38 cellular contexts compared by ENCODE assay signal in genomic region chr10:92931597-92931996, GRCh38.
"Had no signal": no experiment of that assay in that cellular context is flagged by ENCODE, and none has a peak within 500 bp of the region (broad histone marks: within the 10 kb centered on the region; RNA-seq: fewer than 3 reads in every experiment).

No MANE protein-coding gene starts in this region.

- DNase-seq: activated B cell treated with CpG ODN at 0.5 μM for 24 hours; activated CD4-positive, alpha-beta memory T cell treated with anti-CD3 and anti-CD28 coated beads for 36 hours; activated CD4-positive, alpha-beta T cell treated with anti-CD3 and anti-CD28 coated beads for 4 hours; activated CD4-positive, alpha-beta T cell treated with anti-CD3 and anti-CD28 coated beads, Interleukin-2, amount 10 ng/mL, durations not matched to agents 24 days and 14 days; activated CD4-positive, alpha-beta T cell treated with anti-CD3 and anti-CD28 coated beads, Interleukin-2, amount 50 U/mL, for 1 hour; activated CD4-positive, alpha-beta T cell treated with anti-CD3 and anti-CD28 coated beads, Interleukin-2, amount 50 U/mL, for 4 hours; activated CD4-positive, CD25-positive, alpha-beta regulatory T cell treated with anti-CD3 and anti-CD28 coated beads, Interleukin-2, amount 50 U/mL, for 72 hours; activated CD8-positive, alpha-beta memory T cell treated with anti-CD3 and anti-CD28 coated beads, Interleukin-2, amount 50 U/mL, for 4 hours; activated CD8-positive, alpha-beta T cell treated with anti-CD3 and anti-CD28 coated beads for 36 hours; activated effector memory CD4-positive, alpha-beta T cell treated with anti-CD3 and anti-CD28 coated beads, Interleukin-2, amount 50 U/mL, for 16 hours; activated gamma-delta T cell treated with Interleukin-2 at 50 U/mL for 16 hours; activated naive CD4-positive, alpha-beta T cell; activated naive CD4-positive, alpha-beta T cell treated with anti-CD3 and anti-CD28 coated beads, Interleukin-2, amount 10 ng/mL, durations not matched to agents 7 days and 5 days; activated naive CD8-positive, alpha-beta T cell treated with anti-CD3 and anti-CD28 coated beads, Interleukin-2, amount 10 ng/mL, durations not matched to agents 7 days and 5 days; activated naive CD8-positive, alpha-beta T cell treated with anti-CD3 and anti-CD28 coated beads, Interleukin-2, amount 50 U/mL, for 24 hours; activated T-cell treated with anti-CD3 and anti-CD28 coated beads for 4 hours; activated T-cell treated with anti-CD3 and anti-CD28 coated beads, Interleukin-2, amount 50 U/mL, for 1 hour; activated T-cell treated with anti-CD3 and anti-CD28 coated beads, Interleukin-2, amount 50 U/mL, for 4 hours; activated T-cell treated with anti-CD3 and anti-CD28 coated beads, Interleukin-2, amount 50 U/mL, for 72 hours; amygdala; anterior cingulate cortex; caudate nucleus; cerebellar nuclear complex; colonic mucosa; T-helper 2 cell; T-helper 9 cell had no signal

- H3K27ac ChIP-seq: ascending aorta, cardiac muscle cell, colonic mucosa, VCaP had no signal

- H3K4me3 ChIP-seq: ascending aorta, cardiac muscle cell, colonic mucosa had no signal

- H3K27me3 ChIP-seq: ascending aorta, cardiac muscle cell, colonic mucosa had no signal

- H3K4me1 Mint-ChIP-seq: activated B cell treated with CpG ODN at 0.5 μM for 24 hours; activated CD4-positive, alpha-beta T cell treated with anti-CD3 and anti-CD28 coated beads, Interleukin-2, amount 10 ng/mL, durations not matched to agents 24 days and 14 days; activated naive CD4-positive, alpha-beta T cell treated with anti-CD3 and anti-CD28 coated beads, Interleukin-2, amount 10 ng/mL, durations not matched to agents 7 days and 5 days; activated naive CD4-positive, alpha-beta T cell treated with anti-CD3 and anti-CD28 coated beads, Interleukin-2, amount 50 U/mL, for 24 hours; activated naive CD8-positive, alpha-beta T cell treated with anti-CD3 and anti-CD28 coated beads, Interleukin-2, amount 10 ng/mL, durations not matched to agents 7 days and 5 days; activated naive CD8-positive, alpha-beta T cell treated with anti-CD3 and anti-CD28 coated beads, Interleukin-2, amount 50 U/mL, for 24 hours; activated T-helper 17 cell treated with anti-CD3 and anti-CD28 coated beads, Interleukin-2, amount 50 U/mL, for 72 hours; brain; central memory CD8-positive, alpha-beta T cell had no signal

- H3K27ac Mint-ChIP-seq: activated B cell treated with CpG ODN at 0.5 μM for 24 hours; activated CD4-positive, alpha-beta memory T cell treated with anti-CD3 and anti-CD28 coated beads for 36 hours; activated CD4-positive, alpha-beta T cell treated with anti-CD3 and anti-CD28 coated beads, Interleukin-2, amount 10 ng/mL, durations not matched to agents 24 days and 14 days; activated CD8-positive, alpha-beta T cell treated with anti-CD3 and anti-CD28 coated beads for 36 hours; activated naive CD4-positive, alpha-beta T cell treated with anti-CD3 and anti-CD28 coated beads, Interleukin-2, amount 10 ng/mL, durations not matched to agents 7 days and 5 days; activated naive CD4-positive, alpha-beta T cell treated with anti-CD3 and anti-CD28 coated beads, Interleukin-2, amount 50 U/mL, for 24 hours; activated naive CD8-positive, alpha-beta T cell; activated naive CD8-positive, alpha-beta T cell treated with anti-CD3 and anti-CD28 coated beads, Interleukin-2, amount 10 ng/mL, durations not matched to agents 7 days and 5 days; activated naive CD8-positive, alpha-beta T cell treated with anti-CD3 and anti-CD28 coated beads, Interleukin-2, amount 50 U/mL, for 24 hours; activated T-cell treated with anti-CD3 and anti-CD28 coated beads, Interleukin-2, amount 50 U/mL, for 72 hours; activated T-helper 1 cell treated with anti-CD3 and anti-CD28 coated beads, Interleukin-12 subunit alpha, Interleukin-12 subunit beta, Interleukin-2, Interleukin-4 antibody, amounts not matched to agents 30 ng/mL and 10 ng/mL and 1 ng/mL, durations not matched to agents 14 hours and 24 hours and 36 hours; activated T-helper 17 cell treated with anti-CD3 and anti-CD28 coated beads, Interleukin-2, amount 50 U/mL, for 72 hours; brain; T-helper 2 cell treated with Interferon-gamma antibody and Interleukin-4, amounts not matched to agents 5 μg/mL and 100 μg/mL, for 36 hours had no signal

- H3K4me1 ChIP-seq: ascending aorta, colonic mucosa had no signal

- H3K36me3 ChIP-seq: colonic mucosa had no signal

- H3K27me3 Mint-ChIP-seq: activated B cell treated with CpG ODN at 0.5 μM for 24 hours; activated CD4-positive, alpha-beta memory T cell treated with anti-CD3 and anti-CD28 coated beads for 36 hours; activated CD4-positive, alpha-beta T cell treated with anti-CD3 and anti-CD28 coated beads, Interleukin-2, amount 10 ng/mL, durations not matched to agents 24 days and 14 days; activated CD8-positive, alpha-beta T cell treated with anti-CD3 and anti-CD28 coated beads for 36 hours; activated naive CD4-positive, alpha-beta T cell treated with anti-CD3 and anti-CD28 coated beads, Interleukin-2, amount 10 ng/mL, durations not matched to agents 7 days and 5 days; activated naive CD4-positive, alpha-beta T cell treated with anti-CD3 and anti-CD28 coated beads, Interleukin-2, amount 50 U/mL, for 24 hours; activated naive CD8-positive, alpha-beta T cell; activated naive CD8-positive, alpha-beta T cell treated with anti-CD3 and anti-CD28 coated beads, Interleukin-2, amount 10 ng/mL, durations not matched to agents 7 days and 5 days; activated naive CD8-positive, alpha-beta T cell treated with anti-CD3 and anti-CD28 coated beads, Interleukin-2, amount 50 U/mL, for 24 hours; activated T-helper 17 cell treated with anti-CD3 and anti-CD28 coated beads, Interleukin-2, amount 50 U/mL, for 72 hours; brain; central memory CD8-positive, alpha-beta T cell had no signal

- H3K9me3 Mint-ChIP-seq: activated B cell treated with CpG ODN at 0.5 μM for 24 hours; activated CD4-positive, alpha-beta memory T cell treated with anti-CD3 and anti-CD28 coated beads for 36 hours; activated CD4-positive, alpha-beta T cell treated with anti-CD3 and anti-CD28 coated beads, Interleukin-2, amount 10 ng/mL, durations not matched to agents 24 days and 14 days; activated CD8-positive, alpha-beta T cell treated with anti-CD3 and anti-CD28 coated beads for 36 hours; activated naive CD4-positive, alpha-beta T cell treated with anti-CD3 and anti-CD28 coated beads, Interleukin-2, amount 10 ng/mL, durations not matched to agents 7 days and 5 days; activated naive CD4-positive, alpha-beta T cell treated with anti-CD3 and anti-CD28 coated beads, Interleukin-2, amount 50 U/mL, for 24 hours; activated naive CD8-positive, alpha-beta T cell treated with anti-CD3 and anti-CD28 coated beads, Interleukin-2, amount 10 ng/mL, durations not matched to agents 7 days and 5 days; activated naive CD8-positive, alpha-beta T cell treated with anti-CD3 and anti-CD28 coated beads, Interleukin-2, amount 50 U/mL, for 24 hours; activated T-cell treated with anti-CD3 and anti-CD28 coated beads, Interleukin-2, amount 50 U/mL, for 4 hours; activated T-cell treated with anti-CD3 and anti-CD28 coated beads, Interleukin-2, amount 50 U/mL, for 72 hours; activated T-helper 1 cell treated with anti-CD3 and anti-CD28 coated beads, Interleukin-12 subunit alpha, Interleukin-12 subunit beta, Interleukin-2, Interleukin-4 antibody, amounts not matched to agents 30 ng/mL and 10 ng/mL and 1 ng/mL, durations not matched to agents 14 hours and 24 hours and 36 hours; activated T-helper 17 cell treated with anti-CD3 and anti-CD28 coated beads, Interleukin-2, amount 50 U/mL, for 72 hours; central memory CD8-positive, alpha-beta T cell; T-helper 2 cell treated with Interferon-gamma antibody and Interleukin-4, amounts not matched to agents 5 μg/mL and 100 μg/mL, for 36 hours had no signal

- ATAC-seq: activated CD8-positive, alpha-beta T cell treated with anti-CD3 and anti-CD28 coated beads for 36 hours; activated naive CD8-positive, alpha-beta T cell treated with anti-CD3 and anti-CD28 coated beads, Interleukin-2, amount 50 U/mL, for 24 hours; activated T-cell treated with anti-CD3 and anti-CD28 coated beads, Interleukin-2, amount 50 U/mL, for 4 hours; activated T-cell treated with anti-CD3 and anti-CD28 coated beads, Interleukin-2, amount 50 U/mL, for 72 hours; activated T-helper 17 cell treated with anti-CD3 and anti-CD28 coated beads, Interleukin-2, amount 50 U/mL, for 72 hours had no signal

- H3K4me3 Mint-ChIP-seq: activated B cell treated with CpG ODN at 0.5 μM for 24 hours; activated CD4-positive, alpha-beta memory T cell treated with anti-CD3 and anti-CD28 coated beads for 36 hours; activated CD4-positive, alpha-beta T cell treated with anti-CD3 and anti-CD28 coated beads, Interleukin-2, amount 10 ng/mL, durations not matched to agents 24 days and 14 days; activated CD8-positive, alpha-beta T cell treated with anti-CD3 and anti-CD28 coated beads for 36 hours; activated naive CD4-positive, alpha-beta T cell treated with anti-CD3 and anti-CD28 coated beads, Interleukin-2, amount 10 ng/mL, durations not matched to agents 7 days and 5 days; activated naive CD4-positive, alpha-beta T cell treated with anti-CD3 and anti-CD28 coated beads, Interleukin-2, amount 50 U/mL, for 24 hours; activated naive CD8-positive, alpha-beta T cell; activated naive CD8-positive, alpha-beta T cell treated with anti-CD3 and anti-CD28 coated beads, Interleukin-2, amount 10 ng/mL, durations not matched to agents 7 days and 5 days; activated naive CD8-positive, alpha-beta T cell treated with anti-CD3 and anti-CD28 coated beads, Interleukin-2, amount 50 U/mL, for 24 hours; activated T-cell treated with anti-CD3 and anti-CD28 coated beads, Interleukin-2, amount 50 U/mL, for 4 hours; activated T-cell treated with anti-CD3 and anti-CD28 coated beads, Interleukin-2, amount 50 U/mL, for 72 hours; activated T-helper 1 cell treated with anti-CD3 and anti-CD28 coated beads, Interleukin-12 subunit alpha, Interleukin-12 subunit beta, Interleukin-2, Interleukin-4 antibody, amounts not matched to agents 30 ng/mL and 10 ng/mL and 1 ng/mL, durations not matched to agents 14 hours and 24 hours and 36 hours; activated T-helper 17 cell treated with anti-CD3 and anti-CD28 coated beads, Interleukin-2, amount 50 U/mL, for 72 hours; brain; central memory CD8-positive, alpha-beta T cell; T-helper 2 cell treated with Interferon-gamma antibody and Interleukin-4, amounts not matched to agents 5 μg/mL and 100 μg/mL, for 36 hours had no signal

- FAIRE-seq: bronchial epithelial cell, TTC549 had no signal

- H3K9me3 ChIP-seq: ascending aorta, colonic mucosa had no signal
